In the genomic region with DNA sequence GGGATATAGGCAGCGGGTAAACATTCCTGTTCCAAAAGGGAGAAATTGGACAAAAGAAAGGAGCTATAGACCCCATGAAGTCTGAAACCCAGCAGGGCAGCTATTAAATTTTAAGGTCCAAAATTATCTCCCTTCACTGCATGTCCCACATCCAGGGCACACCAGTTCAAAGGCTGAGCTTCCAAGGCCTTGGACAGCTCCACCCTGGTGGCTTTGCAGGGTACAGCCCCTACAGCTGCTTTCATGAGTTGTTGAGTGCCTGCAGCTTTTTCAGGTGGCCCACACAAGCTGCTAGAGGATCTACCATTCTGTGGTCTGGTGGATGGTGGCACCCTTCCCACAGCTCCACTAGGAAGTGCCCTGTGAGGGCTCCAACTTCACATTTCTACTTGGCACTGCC, we compare ENCODE assay signal across 1 cellular context.
TF ChIP-seq lines count a peak whose summit lies in the region.

No MANE protein-coding gene starts in this region.

TF ChIP-seq in HepG2, 621 proteins besides CTCF, POLR2A, EP300 and RAD21:
- TF ChIP-seq SCMH1 (CRISPR knock-in tag; IDR thresholded peaks at IDR 0.05; ENCODE audit: borderline replicate concordance) (no peak), REST (IDR thresholded peaks at IDR 0.05; ENCODE audit: borderline replicate concordance in 1 of 2, low read depth in 1 of 2, low read length in 2 of 2) (peak in 1 of 2 experiments; percentile 58; a peak in 2 of 4 replicates), HNF4A (CRISPR knock-in tag; IDR thresholded peaks at IDR 0.05) (no peak), GABPB1 (CRISPR knock-in tag; IDR thresholded peaks at IDR 0.05) (no peak)
